In genomic region chr5:178227138-178227659, GRCh38 we compare ENCODE assay signal across 1 cellular context.
TF ChIP-seq lines count a peak whose summit lies in the region.

No MANE protein-coding gene starts in this region.

TF ChIP-seq in IMR-90, 13 proteins besides CTCF, POLR2A, EP300 and RAD21 (continued from another document):
- TF ChIP-seq SMC3 (IDR thresholded peaks at IDR 0.05; ENCODE audit: low read depth, low read length), result no peak
- TF ChIP-seq, protein P1, sequence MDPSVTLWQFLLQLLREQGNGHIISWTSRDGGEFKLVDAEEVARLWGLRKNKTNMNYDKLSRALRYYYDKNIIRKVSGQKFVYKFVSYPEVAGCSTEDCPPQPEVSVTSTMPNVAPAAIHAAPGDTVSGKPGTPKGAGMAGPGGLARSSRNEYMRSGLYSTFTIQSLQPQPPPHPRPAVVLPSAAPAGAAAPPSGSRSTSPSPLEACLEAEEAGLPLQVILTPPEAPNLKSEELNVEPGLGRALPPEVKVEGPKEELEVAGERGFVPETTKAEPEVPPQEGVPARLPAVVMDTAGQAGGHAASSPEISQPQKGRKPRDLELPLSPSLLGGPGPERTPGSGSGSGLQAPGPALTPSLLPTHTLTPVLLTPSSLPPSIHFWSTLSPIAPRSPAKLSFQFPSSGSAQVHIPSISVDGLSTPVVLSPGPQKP (IDR thresholded peaks at IDR 0.05; ENCODE audit: borderline replicate concordance, low read depth, low read length), result no peak
- TF ChIP-seq FOS (IDR thresholded peaks at IDR 0.05; ENCODE audit: low read depth, low read length), result no peak
- TF ChIP-seq USF2 (IDR thresholded peaks at IDR 0.05; ENCODE audit: low read depth, low read length), result no peak
- TF ChIP-seq MXI1 (IDR thresholded peaks at IDR 0.05; ENCODE audit: borderline replicate concordance, low read depth, low read length), result no peak
- no peak for TF ChIP-seq CHD1 (IDR thresholded peaks at IDR 0.05; ENCODE audit: low read depth, low read length)
